Comparison of ENCODE assay signal across 15 cellular contexts in the genomic region with DNA sequence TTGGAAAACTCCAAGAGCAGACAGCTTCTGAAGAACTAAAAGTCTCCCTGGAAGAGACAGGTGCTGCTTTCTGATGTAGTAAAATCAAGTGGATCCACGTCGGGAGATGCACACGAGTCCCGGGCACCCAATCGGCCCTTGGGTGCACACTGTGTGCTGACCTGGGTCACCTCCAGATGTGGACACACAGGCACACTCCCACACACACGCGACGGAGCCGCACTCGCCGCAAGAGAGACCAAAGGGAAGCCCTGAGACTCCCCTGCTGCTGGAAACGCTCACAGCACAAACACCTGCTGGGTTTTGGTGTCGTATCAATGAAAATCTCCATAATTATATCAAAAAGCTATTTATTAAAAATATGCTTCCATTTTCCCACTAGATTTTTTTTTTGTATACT.
"Had no signal": no experiment of that assay in that cellular context is flagged by ENCODE, and none has a peak within 500 bp of the region (broad histone marks: within the 10 kb centered on the region; RNA-seq: fewer than 3 reads in every experiment).

No MANE protein-coding gene starts in this region.

- H3K27me3 ChIP-seq: body of pancreas, pancreas, upper lobe of right lung had no signal

- H3K9me3 ChIP-seq: body of pancreas, pancreas, upper lobe of right lung had no signal

- FAIRE-seq: pancreas, small intestine had no signal

- H3K4me3 Mint-ChIP-seq: activated CD8-positive, alpha-beta T cell treated with anti-CD3 and anti-CD28 coated beads for 36 hours; activated T-helper 1 cell treated with anti-CD3 and anti-CD28 coated beads, Interleukin-12 subunit alpha, Interleukin-12 subunit beta, Interleukin-2, Interleukin-4 antibody, amounts not matched to agents 30 ng/mL and 10 ng/mL and 1 ng/mL, durations not matched to agents 14 hours and 24 hours and 36 hours; stimulated activated memory B cell treated with anti-CD40 and anti-IgM and Interleukin-4, amounts not matched to agents 10 μg/mL and 1 μg/mL and 100 μg/mL, for 72 hours; T-helper 2 cell treated with Interferon-gamma antibody and Interleukin-4, amounts not matched to agents 5 μg/mL and 100 μg/mL, for 36 hours had no signal

- ATAC-seq: activated CD8-positive, alpha-beta T cell treated with anti-CD3 and anti-CD28 coated beads for 36 hours; stimulated activated memory B cell treated with anti-CD40 and anti-IgM and Interleukin-4, amounts not matched to agents 10 μg/mL and 1 μg/mL and 100 μg/mL, for 72 hours had no signal

- H3K27me3 Mint-ChIP-seq: activated CD8-positive, alpha-beta T cell treated with anti-CD3 and anti-CD28 coated beads for 36 hours; stimulated activated memory B cell treated with anti-CD40 and anti-IgM and Interleukin-4, amounts not matched to agents 10 μg/mL and 1 μg/mL and 100 μg/mL, for 72 hours had no signal

- H3K9me3 Mint-ChIP-seq: activated CD8-positive, alpha-beta T cell treated with anti-CD3 and anti-CD28 coated beads for 36 hours; activated T-helper 1 cell treated with anti-CD3 and anti-CD28 coated beads, Interleukin-12 subunit alpha, Interleukin-12 subunit beta, Interleukin-2, Interleukin-4 antibody, amounts not matched to agents 30 ng/mL and 10 ng/mL and 1 ng/mL, durations not matched to agents 14 hours and 24 hours and 36 hours; stimulated activated memory B cell treated with anti-CD40 and anti-IgM and Interleukin-4, amounts not matched to agents 10 μg/mL and 1 μg/mL and 100 μg/mL, for 72 hours; T-helper 2 cell treated with Interferon-gamma antibody and Interleukin-4, amounts not matched to agents 5 μg/mL and 100 μg/mL, for 36 hours had no signal

- H3K27ac Mint-ChIP-seq: activated CD8-positive, alpha-beta T cell treated with anti-CD3 and anti-CD28 coated beads for 36 hours; activated T-helper 1 cell treated with anti-CD3 and anti-CD28 coated beads, Interleukin-12 subunit alpha, Interleukin-12 subunit beta, Interleukin-2, Interleukin-4 antibody, amounts not matched to agents 30 ng/mL and 10 ng/mL and 1 ng/mL, durations not matched to agents 14 hours and 24 hours and 36 hours; stimulated activated memory B cell treated with anti-CD40 and anti-IgM and Interleukin-4, amounts not matched to agents 10 μg/mL and 1 μg/mL and 100 μg/mL, for 72 hours; T-helper 2 cell treated with Interferon-gamma antibody and Interleukin-4, amounts not matched to agents 5 μg/mL and 100 μg/mL, for 36 hours had no signal

- DNase-seq: activated CD8-positive, alpha-beta memory T cell treated with anti-CD3 and anti-CD28 coated beads, Interleukin-2, amount 50 U/mL, for 4 hours; activated CD8-positive, alpha-beta T cell treated with anti-CD3 and anti-CD28 coated beads for 36 hours; activated naive CD4-positive, alpha-beta T cell treated with Interleukin-2 at 50 U/mL for 16 hours; amniotic stem cell; body of pancreas; central memory CD4-positive, alpha-beta T cell; effector CD4-positive, alpha-beta T cell; hippocampal formation; kidney glomerular epithelial cell; pancreas; small intestine; upper lobe of right lung had no signal

- H3K4me3 ChIP-seq: body of pancreas, pancreas, upper lobe of right lung had no signal

- H3K36me3 ChIP-seq: pancreas, upper lobe of right lung had no signal
